In genomic region chr6:32539839-32540238, GRCh38 we compare ENCODE assay signal across 17 cellular contexts.
DNase-seq lines count a peak whose midpoint lies in the region; FAIRE-seq lines count a peak whose summit lies in the region.
"Had no signal": no experiment of that assay in that cellular context is flagged by ENCODE, and none has a peak within 500 bp of the region (broad histone marks: within the 10 kb centered on the region; RNA-seq: fewer than 3 reads in every experiment).

No MANE protein-coding gene starts in this region.

- FAIRE-seq in RCC 7860 (lab: Jason Lieb, UNC): no peak
- FAIRE-seq: A549, D721Med, G401.6, GM12891, GM19239 had no signal

- DNase-seq in NCI-H526 (lab: John Stamatoyannopoulos, UW): peak; percentile 2 to 15
- no peak for DNase-seq in NCI-H526 treated with DMSO at 0.1 percent for 48 hours (lab: John Stamatoyannopoulos, UW)
- DNase-seq in kidney tubule cell (ENCODE audit: low spot score): peak; percentile 0
- no peak for DNase-seq in RCC 7860 (ENCODE audit: low spot score)
- no peak for DNase-seq in activated T-cell treated with anti-CD3 and anti-CD28 coated beads for 4 hours
- DNase-seq: AML-193; Caco-2; Calu3; CD4-positive, alpha-beta T cell; CD8-positive, alpha-beta T cell; DMS79 treated with DMSO at 0.1 percent for 48 hours; GF-D8 had no signal

Comparison
In these comparisons a context has a peak if more than half of its experiments do, and no peak if none do; other contexts are left out.
1. DNase-seq: peak in NCI-H526 (2 of 2) and kidney tubule cell (single experiment); none in NCI-H526 treated with DMSO at 0.1 percent for 48 hours (single experiment), RCC 7860 (single experiment) and activated T-cell treated with anti-CD3 and anti-CD28 coated beads for 4 hours (single experiment).